ENCODE assay signal across 8 cellular contexts in genomic region chr3:194985031-194985578, GRCh38.
DNase-seq lines count a peak whose midpoint lies in the region; ATAC-seq and TF ChIP-seq lines count a peak whose summit lies in the region.

No MANE protein-coding gene starts in this region.

- H3K9me3 ChIP-seq in left ventricle myocardium inferior (replicated peaks) = peaks cover 18% of the 10 kb centered on the region

- H3K4me1 Mint-ChIP-seq in effector memory CD8-positive, alpha-beta T cell (ENCODE audit: low read depth in 2 of 2) = peaks cover 0 to 4% of the 10 kb centered on the region in 2 donors
- no peaks in the 10 kb centered on the region for H3K4me1 Mint-ChIP-seq in activated CD4-positive, alpha-beta memory T cell treated with anti-CD3 and anti-CD28 coated beads, Interleukin-2, amount 10 ng/mL, durations not matched to agents 7 days and 5 days

- ATAC-seq in HG02678 (IDR thresholded peaks at IDR 0.05; ENCODE audit: unreplicated experiment) = no peak
- no peak for ATAC-seq in effector memory CD8-positive, alpha-beta T cell (replicated peaks)

- no peaks in the 10 kb centered on the region for H3K36me3 Mint-ChIP-seq in effector memory CD8-positive, alpha-beta T cell (ENCODE audit: insufficient read depth)
- H3K36me3 Mint-ChIP-seq in activated CD4-positive, alpha-beta memory T cell treated with anti-CD3 and anti-CD28 coated beads, Interleukin-2, amount 10 ng/mL, durations not matched to agents 7 days and 5 days (ENCODE audit: low read depth) = no peaks in the 10 kb centered on the region

- H3K27ac ChIP-seq in VCaP (peak overlapping the region; percentile 92), left ventricle myocardium inferior (replicated peaks) (peak overlapping the region; percentile 60)

- peaks cover 3 to 71% of the 10 kb centered on the region in 2 donors for H3K27me3 Mint-ChIP-seq in effector memory CD8-positive, alpha-beta T cell
- H3K27me3 Mint-ChIP-seq in activated CD4-positive, alpha-beta memory T cell treated with anti-CD3 and anti-CD28 coated beads, Interleukin-2, amount 10 ng/mL, durations not matched to agents 7 days and 5 days = peaks cover 12% of the 10 kb centered on the region

- CTCF ChIA-PET in activated CD4-positive, alpha-beta memory T cell treated with anti-CD3 and anti-CD28 coated beads, Interleukin-2, amount 10 ng/mL, durations not matched to agents 7 days and 5 days (lab: Charles Lee) = interaction anchor here (1.4 kb wide), 1 partner anchor 17 kb away, joined by 3 read pairs; no protein-coding TSS in a partner anchor

- H3K27ac Mint-ChIP-seq in effector memory CD8-positive, alpha-beta T cell = no peak overlapping the region
- no peak overlapping the region for H3K27ac Mint-ChIP-seq in activated CD4-positive, alpha-beta memory T cell treated with anti-CD3 and anti-CD28 coated beads, Interleukin-2, amount 10 ng/mL, durations not matched to agents 7 days and 5 days

- TF ChIP-seq CTCF in VCaP (conservative IDR thresholded peaks at IDR 0.05) (peak; percentile 85), left ventricle myocardium inferior (IDR thresholded peaks at IDR 0.05; ENCODE audit: borderline replicate concordance) (peak; percentile 60)

- intact Hi-C loops in left ventricle myocardium inferior (cut with micrococcal nuclease) = no loop called here

- H3K27me3 ChIP-seq in left ventricle myocardium inferior (ENCODE audit: low read depth) = no peaks in the 10 kb centered on the region

- POLR2A ChIA-PET in activated CD4-positive, alpha-beta memory T cell treated with anti-CD3 and anti-CD28 coated beads, Interleukin-2, amount 10 ng/mL, durations not matched to agents 7 days and 5 days (lab: Charles Lee) = no interaction called here

- DNase-seq in EH (ENCODE audit: low read depth) (peak; percentile 48), left ventricle myocardium inferior (peak; percentile 79), retina (peak; percentile 67), 8988T (no peak)
- DNase-seq in effector memory CD8-positive, alpha-beta T cell = no peak
- no peak for DNase-seq in activated CD4-positive, alpha-beta memory T cell treated with anti-CD3 and anti-CD28 coated beads, Interleukin-2, amount 10 ng/mL, durations not matched to agents 7 days and 5 days

- peaks cover 15% of the 10 kb centered on the region for H3K4me1 ChIP-seq in left ventricle myocardium inferior

- no peaks in the 10 kb centered on the region for H3K9me3 Mint-ChIP-seq in effector memory CD8-positive, alpha-beta T cell
- H3K9me3 Mint-ChIP-seq in activated CD4-positive, alpha-beta memory T cell treated with anti-CD3 and anti-CD28 coated beads, Interleukin-2, amount 10 ng/mL, durations not matched to agents 7 days and 5 days = no peaks in the 10 kb centered on the region

- H3K4me3 ChIP-seq in left ventricle myocardium inferior = peak overlapping the region; percentile 48

- H3K36me3 ChIP-seq in left ventricle myocardium inferior = no peaks in the 10 kb centered on the region

- no peak overlapping the region for H3K4me3 Mint-ChIP-seq in effector memory CD8-positive, alpha-beta T cell
- H3K4me3 Mint-ChIP-seq in activated CD4-positive, alpha-beta memory T cell treated with anti-CD3 and anti-CD28 coated beads, Interleukin-2, amount 10 ng/mL, durations not matched to agents 7 days and 5 days = no peak overlapping the region

Comparison
In these comparisons a context has a peak if more than half of its experiments do, and no peak if none do; other contexts are left out.
1. DNase-seq: peak in EH (single experiment), left ventricle myocardium inferior (single experiment) and retina (single experiment); none in effector memory CD8-positive, alpha-beta T cell (0 of 3), activated CD4-positive, alpha-beta memory T cell treated with anti-CD3 and anti-CD28 coated beads, Interleukin-2, amount 10 ng/mL, durations not matched to agents 7 days and 5 days (single experiment) and 8988T (single experiment).